Comparison of ENCODE assay signal across 8 cellular contexts in genomic region chr6:16236648-16237199, GRCh38. TPM values are rescaled to one million over a fixed set of nuclear protein-coding genes. Genes with fewer than 3 reads are reported as not detected.
DNase-seq lines count a peak whose midpoint lies in the region; ATAC-seq and TF ChIP-seq lines count a peak whose summit lies in the region.

No MANE protein-coding gene starts in this region.

- POLR2A ChIA-PET in activated CD4-positive, alpha-beta T cell treated with anti-CD3 and anti-CD28 coated beads for 36 hours (lab: Charles Lee) = interaction anchor here (1.2 kb wide), 1 partner anchor 178 kb away, joined by 4 read pairs; no protein-coding TSS in a partner anchor
- POLR2A ChIA-PET in activated B cell treated with CpG ODN at 0.5 μM for 24 hours (lab: Charles Lee) = interaction anchor here (0.7 kb wide), 1 partner anchor 315 kb away, joined by 6 read pairs; no protein-coding TSS in a partner anchor

- H3K36me3 Mint-ChIP-seq in activated CD4-positive, alpha-beta T cell treated with anti-CD3 and anti-CD28 coated beads, Interleukin-2, amount 10 ng/mL, durations not matched to agents 24 days and 14 days (ENCODE audit: low read depth) = no peaks in the 10 kb centered on the region
- no peaks in the 10 kb centered on the region for H3K36me3 Mint-ChIP-seq in activated CD4-positive, alpha-beta T cell treated with anti-CD3 and anti-CD28 coated beads for 36 hours (ENCODE audit: low read depth)
- no peaks in the 10 kb centered on the region for H3K36me3 Mint-ChIP-seq in activated B cell treated with CpG ODN at 0.5 μM for 24 hours (ENCODE audit: low read depth)

- peaks cover 26% of the 10 kb centered on the region for H3K4me1 Mint-ChIP-seq in activated CD4-positive, alpha-beta T cell treated with anti-CD3 and anti-CD28 coated beads, Interleukin-2, amount 10 ng/mL, durations not matched to agents 24 days and 14 days
- peaks cover 25% of the 10 kb centered on the region for H3K4me1 Mint-ChIP-seq in activated CD4-positive, alpha-beta T cell treated with anti-CD3 and anti-CD28 coated beads for 36 hours
- peaks cover 34% of the 10 kb centered on the region for H3K4me1 Mint-ChIP-seq in activated B cell treated with CpG ODN at 0.5 μM for 24 hours

- ATAC-seq in activated CD4-positive, alpha-beta T cell treated with anti-CD3 and anti-CD28 coated beads for 36 hours = no peak
- peak; percentile 48 for ATAC-seq in HG03135 (IDR thresholded peaks at IDR 0.05; ENCODE audit: unreplicated experiment)
- peak; percentile 13 for ATAC-seq in activated B cell treated with CpG ODN at 0.5 μM for 24 hours (ENCODE audit: low read depth)

- H3K27me3 Mint-ChIP-seq in activated CD4-positive, alpha-beta T cell treated with anti-CD3 and anti-CD28 coated beads, Interleukin-2, amount 10 ng/mL, durations not matched to agents 24 days and 14 days = peaks cover 39% of the 10 kb centered on the region
- H3K27me3 Mint-ChIP-seq in activated CD4-positive, alpha-beta T cell treated with anti-CD3 and anti-CD28 coated beads for 36 hours = peaks cover 38% of the 10 kb centered on the region
- H3K27me3 Mint-ChIP-seq in activated B cell treated with CpG ODN at 0.5 μM for 24 hours = peaks cover 34% of the 10 kb centered on the region

- TF ChIP-seq CTCF in activated B cell treated with CpG ODN at 0.5 μM for 24 hours (IDR thresholded peaks at IDR 0.05) = no peak

- CTCF ChIA-PET in activated CD4-positive, alpha-beta T cell treated with anti-CD3 and anti-CD28 coated beads for 36 hours (lab: Charles Lee) = interaction anchor here (1.8 kb wide), 1 partner anchor 54 kb away, joined by 5 read pairs; no protein-coding TSS in a partner anchor
- CTCF ChIA-PET in activated B cell treated with CpG ODN at 0.5 μM for 24 hours (lab: Charles Lee) = interaction anchor here (1.1 to 2.0 kb wide), 2 partner anchors 29 to 31 kb away, joined by 3 to 5 read pairs; no protein-coding TSS in a partner anchor

- no peak for DNase-seq in activated CD4-positive, alpha-beta T cell treated with anti-CD3 and anti-CD28 coated beads, Interleukin-2, amount 10 ng/mL, durations not matched to agents 24 days and 14 days
- DNase-seq in activated CD4-positive, alpha-beta T cell treated with anti-CD3 and anti-CD28 coated beads for 36 hours = no peak
- DNase-seq in activated B cell treated with CpG ODN at 0.5 μM for 24 hours (no peak), kidney tubule cell (ENCODE audit: low spot score) (peak; percentile 19), cortex of kidney (lab: John Stamatoyannopoulos, UW) (no peak), cerebellar nuclear complex (lab: John Stamatoyannopoulos, UW) (no peak), posterior cingulate gyrus (no peak)

- H3K27ac Mint-ChIP-seq in activated CD4-positive, alpha-beta T cell treated with anti-CD3 and anti-CD28 coated beads, Interleukin-2, amount 10 ng/mL, durations not matched to agents 24 days and 14 days = no peak overlapping the region
- H3K27ac Mint-ChIP-seq in activated CD4-positive, alpha-beta T cell treated with anti-CD3 and anti-CD28 coated beads for 36 hours = no peak overlapping the region
- no peak overlapping the region for H3K27ac Mint-ChIP-seq in activated B cell treated with CpG ODN at 0.5 μM for 24 hours

- peak overlapping the region; percentile 48 for H3K4me3 Mint-ChIP-seq in activated CD4-positive, alpha-beta T cell treated with anti-CD3 and anti-CD28 coated beads, Interleukin-2, amount 10 ng/mL, durations not matched to agents 24 days and 14 days
- H3K4me3 Mint-ChIP-seq in activated CD4-positive, alpha-beta T cell treated with anti-CD3 and anti-CD28 coated beads for 36 hours = no peak overlapping the region
- peak overlapping the region; percentile 48 for H3K4me3 Mint-ChIP-seq in activated B cell treated with CpG ODN at 0.5 μM for 24 hours

- intact Hi-C loops in activated CD4-positive, alpha-beta T cell treated with anti-CD3 and anti-CD28 coated beads, Interleukin-2, amount 10 ng/mL, durations not matched to agents 24 days and 14 days (cut with micrococcal nuclease) = loop anchor here (5.0 kb wide), 1 partner anchor 86 kb away; no protein-coding TSS in a partner anchor
- intact Hi-C loops in activated CD4-positive, alpha-beta T cell treated with anti-CD3 and anti-CD28 coated beads for 36 hours (cut with DNase I, micrococcal nuclease) = no loop called here
- intact Hi-C loops in activated B cell treated with CpG ODN at 0.5 μM for 24 hours (cut with micrococcal nuclease) = loop anchor here (5.0 kb wide), 3 partner anchors 71 to 526 kb away; partner anchors contain the start of gene ATXN1
- intact Hi-C loops in posterior cingulate gyrus (cut with DNase I) = no loop called here

- H3K9me3 Mint-ChIP-seq in activated CD4-positive, alpha-beta T cell treated with anti-CD3 and anti-CD28 coated beads, Interleukin-2, amount 10 ng/mL, durations not matched to agents 24 days and 14 days = no peaks in the 10 kb centered on the region
- no peaks in the 10 kb centered on the region for H3K9me3 Mint-ChIP-seq in activated CD4-positive, alpha-beta T cell treated with anti-CD3 and anti-CD28 coated beads for 36 hours (ENCODE audit: low read depth)
- no peaks in the 10 kb centered on the region for H3K9me3 Mint-ChIP-seq in activated B cell treated with CpG ODN at 0.5 μM for 24 hours

RNA-seq across cellular contexts. Expression of gene GMPR, which starts 1.7 kb away (rescaled TPM):
- 1.0 and 2.1 TPM in 2 replicates for total RNA-seq in activated CD4-positive, alpha-beta T cell treated with anti-CD3 and anti-CD28 coated beads, Interleukin-2, amount 10 ng/mL, durations not matched to agents 24 days and 14 days
- total RNA-seq in activated CD4-positive, alpha-beta T cell treated with anti-CD3 and anti-CD28 coated beads for 36 hours = 1 to 10 TPM; 1.4 to 1.6 TPM
- 0.47 and 0.98 TPM in 2 replicates for total RNA-seq in activated B cell treated with CpG ODN at 0.5 μM for 24 hours

Comparison
In these comparisons a context has a peak if more than half of its experiments do, and no peak if none do; other contexts are left out.
1. intact Hi-C loops: an anchor here in activated CD4-positive, alpha-beta T cell treated with anti-CD3 and anti-CD28 coated beads, Interleukin-2, amount 10 ng/mL, durations not matched to agents 24 days and 14 days (5.0 kb wide) and activated B cell treated with CpG ODN at 0.5 μM for 24 hours (5.0 kb wide); none called in activated CD4-positive, alpha-beta T cell treated with anti-CD3 and anti-CD28 coated beads for 36 hours and posterior cingulate gyrus.